Comparison of ENCODE assay signal across 10 cellular contexts in genomic region chr10:93471110-93471651, GRCh38. TPM values are rescaled to one million over a fixed set of nuclear protein-coding genes. Genes with fewer than 3 reads are reported as not detected.
A peak's percentile ranks its signal among the peaks of the same experiment; 100 is the strongest.
DNase-seq lines count a peak whose midpoint lies in the region; ATAC-seq and TF ChIP-seq lines count a peak whose summit lies in the region.
"Had no signal": no experiment of that assay in that cellular context is flagged by ENCODE, and none has a peak within 500 bp of the region (broad histone marks: within the 10 kb centered on the region; RNA-seq: fewer than 3 reads in every experiment).

No MANE protein-coding gene starts in this region.

- H3K4me3 Mint-ChIP-seq in activated naive CD8-positive, alpha-beta T cell treated with anti-CD3 and anti-CD28 coated beads, Interleukin-2, amount 50 U/mL, for 24 hours: no peak overlapping the region
- no peak overlapping the region for H3K4me3 Mint-ChIP-seq in activated naive CD8-positive, alpha-beta T cell treated with anti-CD3 and anti-CD28 coated beads for 36 hours
- peak overlapping the region; percentile 44 for H3K4me3 Mint-ChIP-seq in MCF 10A (ENCODE audit: unreplicated experiment)

- TF ChIP-seq POLR2A in uterus (IDR thresholded peaks at IDR 0.05): no peak

- no TSS peak for BruUV-seq in MCF 10A (replicated peaks; lab: Mats Ljungman, UMichigan)

- TF ChIP-seq CTCF in MCF 10A (IDR thresholded peaks at IDR 0.05; ENCODE audit: unreplicated experiment): no peak
- no peak for TF ChIP-seq CTCF in lower lobe of right lung (IDR thresholded peaks at IDR 0.05)
- no peak for TF ChIP-seq CTCF in uterus (IDR thresholded peaks at IDR 0.05)

- H3K36me3 ChIP-seq in lower lobe of right lung: peaks cover 10% of the 10 kb centered on the region
- no peaks in the 10 kb centered on the region for H3K36me3 ChIP-seq in uterus
- H3K36me3 ChIP-seq: cardiac muscle cell had no signal

- POLR2A ChIA-PET in MCF 10A (lab: Yijun Ruan, JAX): interaction anchor here (0.6 to 39.8 kb wide), 13 partner anchors 3 to 1281 kb away, joined by 3 to 2342 read pairs (median 4); partner anchors contain the start of genes CPEB3, MARCHF5 and MYOF

- DNase-seq in activated naive CD8-positive, alpha-beta T cell treated with anti-CD3 and anti-CD28 coated beads, Interleukin-2, amount 50 U/mL, for 24 hours: no peak
- no peak for DNase-seq in activated naive CD8-positive, alpha-beta T cell treated with anti-CD3 and anti-CD28 coated beads for 36 hours
- DNase-seq in MCF 10A (ENCODE audit: unreplicated experiment) (peak; percentile 87), lower lobe of right lung (no peak), uterus (peak in 1 of 2 donors; percentile 60), NCI-H82 treated with DMSO at 0.1 percent for 48 hours (lab: John Stamatoyannopoulos, UW; ENCODE audit: unreplicated experiment) (no peak)
- no peak for DNase-seq in activated effector memory CD4-positive, alpha-beta T cell treated with anti-CD3 and anti-CD28 coated beads, Interleukin-2, amount 50 U/mL, for 16 hours

- CTCF ChIA-PET in MCF 10A (lab: Yijun Ruan, JAX): interaction anchor here (0.5 to 18.2 kb wide), 9 partner anchors 9 to 875 kb away, joined by 3 to 178 read pairs (median 5); partner anchors contain the start of gene MYOF

- H3K4me1 ChIP-seq in lower lobe of right lung: peaks cover 77% of the 10 kb centered on the region
- H3K4me1 ChIP-seq in uterus: peaks cover 4 to 7% of the 10 kb centered on the region in 2 donors

- no peaks in the 10 kb centered on the region for H3K27me3 Mint-ChIP-seq in activated naive CD8-positive, alpha-beta T cell treated with anti-CD3 and anti-CD28 coated beads, Interleukin-2, amount 50 U/mL, for 24 hours
- H3K27me3 Mint-ChIP-seq in activated naive CD8-positive, alpha-beta T cell treated with anti-CD3 and anti-CD28 coated beads for 36 hours: no peaks in the 10 kb centered on the region
- H3K27me3 Mint-ChIP-seq in MCF 10A (ENCODE audit: insufficient read depth, unreplicated experiment): no peaks in the 10 kb centered on the region

- no peak overlapping the region for H3K27ac Mint-ChIP-seq in activated naive CD8-positive, alpha-beta T cell treated with anti-CD3 and anti-CD28 coated beads, Interleukin-2, amount 50 U/mL, for 24 hours
- no peak overlapping the region for H3K27ac Mint-ChIP-seq in activated naive CD8-positive, alpha-beta T cell treated with anti-CD3 and anti-CD28 coated beads for 36 hours
- peak overlapping the region; percentile 85 for H3K27ac Mint-ChIP-seq in MCF 10A (ENCODE audit: low read depth, unreplicated experiment)

- H3K9me3 Mint-ChIP-seq in activated naive CD8-positive, alpha-beta T cell treated with anti-CD3 and anti-CD28 coated beads, Interleukin-2, amount 50 U/mL, for 24 hours: no peaks in the 10 kb centered on the region
- H3K9me3 Mint-ChIP-seq in activated naive CD8-positive, alpha-beta T cell treated with anti-CD3 and anti-CD28 coated beads for 36 hours: no peaks in the 10 kb centered on the region
- H3K9me3 Mint-ChIP-seq in MCF 10A (ENCODE audit: unreplicated experiment): no peaks in the 10 kb centered on the region

- H3K4me3 ChIP-seq in lower lobe of right lung (no peak overlapping the region), uterus (no peak overlapping the region)
- H3K4me3 ChIP-seq: cardiac muscle cell had no signal

- intact Hi-C loops in MCF 10A (cut with micrococcal nuclease): no loop called here
- intact Hi-C loops in lower lobe of right lung (cut with DNase I): no loop called here
- intact Hi-C loops in uterus (cut with DNase I; ENCODE audit: low total_unique reads): loop anchor here (5.0 kb wide), 1 partner anchor 34 kb away; no protein-coding TSS in a partner anchor

- peaks cover 18% of the 10 kb centered on the region for H3K4me1 Mint-ChIP-seq in activated naive CD8-positive, alpha-beta T cell treated with anti-CD3 and anti-CD28 coated beads, Interleukin-2, amount 50 U/mL, for 24 hours
- peaks cover 2% of the 10 kb centered on the region for H3K4me1 Mint-ChIP-seq in activated naive CD8-positive, alpha-beta T cell treated with anti-CD3 and anti-CD28 coated beads for 36 hours
- H3K4me1 Mint-ChIP-seq in MCF 10A (ENCODE audit: insufficient read depth, unreplicated experiment): peaks cover 50% of the 10 kb centered on the region

- H3K27ac ChIP-seq in lower lobe of right lung: peak overlapping the region; percentile 56
- H3K27ac ChIP-seq in uterus: peak overlapping the region; percentile 88 to 89
- H3K27ac ChIP-seq: cardiac muscle cell, KMS-11 had no signal

- peaks cover 8% of the 10 kb centered on the region for H3K36me3 Mint-ChIP-seq in activated naive CD8-positive, alpha-beta T cell treated with anti-CD3 and anti-CD28 coated beads, Interleukin-2, amount 50 U/mL, for 24 hours (ENCODE audit: low read depth)
- peaks cover 3% of the 10 kb centered on the region for H3K36me3 Mint-ChIP-seq in activated naive CD8-positive, alpha-beta T cell treated with anti-CD3 and anti-CD28 coated beads for 36 hours
- H3K36me3 Mint-ChIP-seq in MCF 10A (ENCODE audit: insufficient read depth, unreplicated experiment): peaks cover 38% of the 10 kb centered on the region

- peak; percentile 66 for ATAC-seq in activated naive CD8-positive, alpha-beta T cell treated with anti-CD3 and anti-CD28 coated beads, Interleukin-2, amount 50 U/mL, for 24 hours
- ATAC-seq in lower lobe of right lung (peak; percentile 26 to 31), GM21381 (IDR thresholded peaks at IDR 0.05; ENCODE audit: unreplicated experiment) (no peak)

- no peaks in the 10 kb centered on the region for H3K27me3 ChIP-seq in lower lobe of right lung (ENCODE audit: low read depth)
- H3K27me3 ChIP-seq in uterus: no peaks in the 10 kb centered on the region
- H3K27me3 ChIP-seq: cardiac muscle cell had no signal

- H3K9me3 ChIP-seq in lower lobe of right lung (no peaks in the 10 kb centered on the region), uterus (no peaks in the 10 kb centered on the region)

RNA-seq across cellular contexts. Expression of gene MYOF, which starts 11.0 kb away (rescaled TPM):
- 10 to 100 TPM; 22.1 to 22.8 TPM for total RNA-seq in activated naive CD8-positive, alpha-beta T cell treated with anti-CD3 and anti-CD28 coated beads for 36 hours
- total RNA-seq in MCF 10A (2022): 167 and 181 TPM in 2 replicates
- 127 TPM for total RNA-seq in lower lobe of right lung
- 100 to 1,000 TPM in 2 of 4 donors, 10 to 100 TPM in 2; 41.2 to 114 (median 86.9) TPM for total RNA-seq in uterus

RNA-seq across cellular contexts. Expression of gene CEP55, which starts 25.2 kb away (rescaled TPM):
- total RNA-seq in activated naive CD8-positive, alpha-beta T cell treated with anti-CD3 and anti-CD28 coated beads for 36 hours: 10 to 100 TPM; 47.6 to 52.0 TPM
- total RNA-seq in MCF 10A (2022): 25.2 and 39.4 TPM in 2 replicates
- 1.4 TPM for total RNA-seq in lower lobe of right lung
- total RNA-seq in uterus: 10 to 100 TPM in 1 of 4 donors, under 1 TPM in 1, not detected in 2; under 0.01 to 13.8 TPM
